In the genomic region with DNA sequence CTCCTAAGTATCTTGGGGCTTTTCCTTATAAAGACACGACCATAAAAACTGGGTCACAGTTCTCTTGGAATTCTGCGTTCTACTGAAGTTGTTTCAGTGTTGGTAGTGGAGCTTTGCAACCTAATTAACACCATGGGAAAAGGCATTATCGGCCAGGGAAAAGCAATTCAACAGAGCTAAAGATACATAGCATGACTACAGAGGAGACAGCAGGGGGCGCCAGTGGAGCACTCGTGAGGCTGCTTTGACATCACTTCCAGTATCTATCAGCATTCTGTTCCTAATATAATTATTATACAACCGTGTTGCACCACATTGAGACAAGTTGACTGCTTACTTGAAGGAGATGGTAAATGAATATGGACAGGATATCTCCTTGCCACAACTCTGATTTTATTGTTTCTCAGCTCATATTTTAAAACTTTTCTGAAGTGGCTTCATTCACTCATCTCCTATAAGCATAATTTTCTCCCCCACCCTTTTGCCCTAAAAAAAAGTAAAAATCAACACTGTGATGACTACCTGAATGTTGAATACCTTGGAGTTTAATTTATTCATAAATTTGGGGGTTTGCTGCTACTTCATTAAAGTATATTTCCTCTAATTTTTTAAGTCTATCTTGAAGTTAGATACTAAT, we compare ENCODE assay signal across 8 cellular contexts. TPM values are rescaled to one million over a fixed set of nuclear protein-coding genes. Genes with fewer than 3 reads are reported as not detected.
DNase-seq lines count a peak whose midpoint lies in the region; ATAC-seq and TF ChIP-seq lines count a peak whose summit lies in the region.

No MANE protein-coding gene starts in this region.

- no peak overlapping the region for H3K27ac Mint-ChIP-seq in activated naive CD4-positive, alpha-beta T cell treated with anti-CD3 and anti-CD28 coated beads, Interleukin-2, amount 10 ng/mL, durations not matched to agents 7 days and 5 days

- no peak overlapping the region for H4K91ac ChIP-seq in IMR-90 (ENCODE audit: insufficient read depth, low read depth, low read length)

- H3K56ac ChIP-seq in IMR-90 (ENCODE audit: extremely low read depth, insufficient read depth, low read length): no peak overlapping the region

- no peaks in the 10 kb centered on the region for H3K79me1 ChIP-seq in IMR-90 (ENCODE audit: low read depth in 1 of 2, low read length in 2 of 2)

- CTCF ChIA-PET in activated naive CD4-positive, alpha-beta T cell treated with anti-CD3 and anti-CD28 coated beads, Interleukin-2, amount 10 ng/mL, durations not matched to agents 7 days and 5 days (lab: Charles Lee): interaction anchor here (1.2 kb wide), 1 partner anchor 12 kb away, joined by 13 read pairs; no protein-coding TSS in a partner anchor
- CTCF ChIA-PET in IMR-90 (lab: Yijun Ruan, JAX): interaction anchor here (0.5 to 1.5 kb wide), 8 partner anchors 12 to 1994 kb away, joined by 3 to 12 read pairs (median 3); no protein-coding TSS in a partner anchor
- CTCF ChIA-PET in RWPE1 (lab: Yijun Ruan, JAX): interaction anchor here (0.6 to 3.1 kb wide), 7 partner anchors 13 to 1461 kb away, joined by 3 to 20 read pairs (median 3); no protein-coding TSS in a partner anchor

- H3K36me3 Mint-ChIP-seq in activated naive CD4-positive, alpha-beta T cell treated with anti-CD3 and anti-CD28 coated beads, Interleukin-2, amount 10 ng/mL, durations not matched to agents 7 days and 5 days: no peaks in the 10 kb centered on the region

- no peaks in the 10 kb centered on the region for H3K9me1 ChIP-seq in IMR-90 (ENCODE audit: insufficient read depth, low read length)

- ATAC-seq in IMR-90 (ENCODE audit: low read depth): peak; percentile 71
- no peak for ATAC-seq in HG03571 (IDR thresholded peaks at IDR 0.05; ENCODE audit: unreplicated experiment)
- no peak for ATAC-seq in HG03175 (IDR thresholded peaks at IDR 0.05; ENCODE audit: unreplicated experiment)

- H3K4me1 ChIP-seq in IMR-90 (ENCODE audit: control insufficient read depth, insufficient read depth, low read length): no peaks in the 10 kb centered on the region

- intact Hi-C loops in IMR-90 (cut with micrococcal nuclease): loop anchor here (1.0 to 10.0 kb wide), 3 partner anchors 563 to 1101 kb away; no protein-coding TSS in a partner anchor

- H3K9me3 ChIP-seq in IMR-90 (ENCODE audit: control insufficient read depth, insufficient read depth, low read length): no peaks in the 10 kb centered on the region

- H2BK120ac ChIP-seq in IMR-90 (ENCODE audit: low read depth, low read length): no peak overlapping the region

- H3K4ac ChIP-seq in IMR-90 (ENCODE audit: low read depth, low read length): no peak overlapping the region

- no TSS peak for BruUV-seq in IMR-90 (replicated peaks; lab: Mats Ljungman, UMichigan)

- TF ChIP-seq POLR2A in IMR-90 (IDR thresholded peaks at IDR 0.05; ENCODE audit: low read depth, low read length): no peak

- no CpG with 5 or more reads among the region's 6 CpGs for WGBS in IMR-90 (ENCODE audit: extremely low coverage in 2 of 2, insufficient read length in 1 of 2), 2 experiments

- dilution Hi-C loops in IMR-90 (cut with HindIII; ENCODE audit: low sequenced_read_pairs, unreplicated experiment): no loop called here

- TF ChIP-seq RAD21 in IMR-90 (IDR thresholded peaks at IDR 0.05; ENCODE audit: low read length): peak; percentile 69

- no peak overlapping the region for H3K4me3 Mint-ChIP-seq in activated naive CD4-positive, alpha-beta T cell treated with anti-CD3 and anti-CD28 coated beads, Interleukin-2, amount 10 ng/mL, durations not matched to agents 7 days and 5 days

- no peak overlapping the region for H2BK15ac ChIP-seq in IMR-90 (ENCODE audit: low read depth, low read length)

- no peaks in the 10 kb centered on the region for H3K27me3 Mint-ChIP-seq in activated naive CD4-positive, alpha-beta T cell treated with anti-CD3 and anti-CD28 coated beads, Interleukin-2, amount 10 ng/mL, durations not matched to agents 7 days and 5 days

- no peak overlapping the region for H3K23ac ChIP-seq in IMR-90 (ENCODE audit: low read depth, low read length)

- no peak overlapping the region for H3K14ac ChIP-seq in IMR-90 (replicated peaks; ENCODE audit: low read depth, low read length)

- no peaks in the 10 kb centered on the region for H4K20me1 ChIP-seq in IMR-90 (ENCODE audit: insufficient read depth, low read length)

- no peak overlapping the region for H4K8ac ChIP-seq in IMR-90 (ENCODE audit: low read depth in 2 of 2, low read length in 2 of 2)

- no peaks in the 10 kb centered on the region for H3K36me3 ChIP-seq in IMR-90 (ENCODE audit: control insufficient read depth, insufficient read depth, low read length)

- in situ Hi-C loops in IMR-90 (cut with MboI; ENCODE audit: low sequenced_read_pairs): no loop called here

- no peak overlapping the region for H2AFZ ChIP-seq in IMR-90 (replicated peaks; ENCODE audit: low read length, poor library complexity)

- no peak overlapping the region for H2AK5ac ChIP-seq in IMR-90 (ENCODE audit: low read depth, low read length)

- no peak overlapping the region for H3K27ac ChIP-seq in IMR-90 (ENCODE audit: insufficient read depth, low read length)
- no peak overlapping the region for H3K27ac ChIP-seq in RWPE1

- no peak overlapping the region for H3K4me2 ChIP-seq in IMR-90 (ENCODE audit: low read depth, low read length)

- no peak overlapping the region for H3K18ac ChIP-seq in IMR-90 (ENCODE audit: low read depth, low read length)

- no peak overlapping the region for H2BK20ac ChIP-seq in IMR-90 (ENCODE audit: low read depth, low read length)

- POLR2A ChIA-PET in IMR-90 (lab: Charles Lee; ENCODE audit: unreplicated experiment): no interaction called here
- POLR2A ChIA-PET in RWPE1 (lab: Yijun Ruan, JAX; ENCODE audit: low non-redundant PET): no interaction called here

- peaks cover 5% of the 10 kb centered on the region for H3K9me3 Mint-ChIP-seq in activated naive CD4-positive, alpha-beta T cell treated with anti-CD3 and anti-CD28 coated beads, Interleukin-2, amount 10 ng/mL, durations not matched to agents 7 days and 5 days

- H3K9ac ChIP-seq in IMR-90 (ENCODE audit: low read depth, low read length): no peak overlapping the region

- peak; percentile 63 for TF ChIP-seq CTCF in IMR-90 (conservative IDR thresholded peaks at IDR 0.05; ENCODE audit: low read depth, low read length)
- TF ChIP-seq CTCF in RWPE1 (conservative IDR thresholded peaks at IDR 0.05; ENCODE audit: low read depth): peak; percentile 60
- peak; percentile 84 for TF ChIP-seq CTCF in epithelial cell of esophagus (IDR thresholded peaks at IDR 0.05; ENCODE audit: insufficient read depth, low read depth, low read length, missing control alignments)

- H2AK9ac ChIP-seq in IMR-90 (replicated peaks; ENCODE audit: low read depth, low read length, poor library complexity): no peak overlapping the region

- H3K27me3 ChIP-seq in IMR-90 (ENCODE audit: control insufficient read depth, insufficient read depth, low read length): no peaks in the 10 kb centered on the region

- no peak overlapping the region for H2BK5ac ChIP-seq in IMR-90 (ENCODE audit: low read depth, low read length, poor library complexity, severe bottlenecking)

- H3K4me3 ChIP-seq in IMR-90 (ENCODE audit: insufficient read depth, low read depth, low read length) (no peak overlapping the region), epithelial cell of esophagus (ENCODE audit: low read length) (no peak overlapping the region)

- no peak overlapping the region for H4K5ac ChIP-seq in IMR-90 (ENCODE audit: low read depth, low read length)

- DNase-seq in activated naive CD4-positive, alpha-beta T cell treated with anti-CD3 and anti-CD28 coated beads, Interleukin-2, amount 10 ng/mL, durations not matched to agents 7 days and 5 days: peak; percentile 21
- no peak for DNase-seq in activated naive CD4-positive, alpha-beta T cell treated with Interleukin-2 at 50 U/mL for 16 hours
- DNase-seq in IMR-90 (peak; percentile 35), RWPE1 (ENCODE audit: low spot score) (peak; percentile 29), epithelial cell of esophagus (ENCODE audit: low read depth) (peak; percentile 77), pons (ENCODE audit: low spot score) (peak; percentile 56)

- H3K4me1 Mint-ChIP-seq in activated naive CD4-positive, alpha-beta T cell treated with anti-CD3 and anti-CD28 coated beads, Interleukin-2, amount 10 ng/mL, durations not matched to agents 7 days and 5 days: no peaks in the 10 kb centered on the region

TF ChIP-seq in IMR-90, 13 proteins besides CTCF, POLR2A, EP300 and RAD21:
- peak; percentile 63 for TF ChIP-seq SMC3 (IDR thresholded peaks at IDR 0.05; ENCODE audit: low read depth, low read length)
- TF ChIP-seq CEBPB (IDR thresholded peaks at IDR 0.05; ENCODE audit: low read depth, low read length): no peak

RNA-seq across cellular contexts. Expression of gene ZP4, which starts 39.4 kb away (rescaled TPM):
- not detected in 2 replicates for total RNA-seq in IMR-90 (2012; rRNA removed)
- polyA plus RNA-seq in IMR-90 (2012; rRNA removed): not detected in 2 replicates
- not detected in 2 replicates for polyA plus RNA-seq in IMR-90 (2012; cell fraction: cytosol; rRNA removed)
- not detected in 2 replicates for polyA plus RNA-seq in IMR-90 (2012; cell fraction: nucleus; rRNA removed; ENCODE audit: low replicate concordance)
